In the genomic region with DNA sequence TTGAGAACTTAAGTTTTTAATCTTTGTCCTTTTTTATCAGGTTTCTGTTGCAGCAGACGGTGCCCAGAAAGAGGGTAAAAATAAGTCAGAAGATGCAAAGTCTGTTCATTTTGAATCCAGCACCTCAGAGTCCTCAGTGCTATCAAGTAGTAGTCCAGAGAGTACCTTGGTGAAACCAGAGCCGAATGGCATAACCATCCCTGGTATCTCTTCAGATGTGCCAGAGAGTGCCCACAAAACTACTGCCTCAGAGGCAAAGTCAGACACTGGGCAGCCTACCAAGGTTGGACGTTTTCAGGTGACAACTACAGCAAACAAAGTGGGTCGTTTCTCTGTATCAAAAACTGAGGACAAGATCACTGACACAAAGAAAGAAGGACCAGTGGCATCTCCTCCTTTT, we compare ENCODE assay signal across 22 cellular contexts.
"Had no signal": no experiment of that assay in that cellular context is flagged by ENCODE, and none has a peak within 500 bp of the region (broad histone marks: within the 10 kb centered on the region; RNA-seq: fewer than 3 reads in every experiment).

No MANE protein-coding gene starts in this region.

- H3K4me1 ChIP-seq: adrenal gland, heart left ventricle, sigmoid colon, testis, upper lobe of left lung had no signal

- H3K27me3 Mint-ChIP-seq: activated CD4-positive, alpha-beta T cell treated with anti-CD3 and anti-CD28 coated beads, Interleukin-2, amount 10 ng/mL, durations not matched to agents 24 days and 14 days; activated CD8-positive, alpha-beta memory T cell treated with anti-CD3 and anti-CD28 coated beads, Interleukin-2, amount 10 ng/mL, durations not matched to agents 7 days and 5 days; activated CD8-positive, alpha-beta T cell treated with anti-CD3 and anti-CD28 coated beads for 36 hours; activated naive CD8-positive, alpha-beta T cell; memory B cell; naive B cell; T-cell had no signal

- DNase-seq: activated CD4-positive, alpha-beta T cell treated with anti-CD3 and anti-CD28 coated beads, Interleukin-2, amount 10 ng/mL, durations not matched to agents 24 days and 14 days; activated CD8-positive, alpha-beta memory T cell treated with anti-CD3 and anti-CD28 coated beads, Interleukin-2, amount 10 ng/mL, durations not matched to agents 7 days and 5 days; activated CD8-positive, alpha-beta T cell treated with anti-CD3 and anti-CD28 coated beads for 36 hours; activated naive CD4-positive, alpha-beta T cell; activated T-cell treated with anti-CD3 and anti-CD28 coated beads for 4 hours; adrenal gland; heart left ventricle; mucosa of descending colon; naive B cell; nucleus accumbens; sigmoid colon; stimulated activated CD4-positive, alpha-beta T cell treated with anti-CD3 and anti-CD28 coated beads, Interleukin-4, amount 100 ng/mL, for 1 hour; stimulated activated naive CD4-positive, alpha-beta T cell; T-cell; testis; upper lobe of left lung had no signal

- H3K4me3 Mint-ChIP-seq: activated CD4-positive, alpha-beta T cell treated with anti-CD3 and anti-CD28 coated beads, Interleukin-2, amount 10 ng/mL, durations not matched to agents 24 days and 14 days; activated CD8-positive, alpha-beta memory T cell treated with anti-CD3 and anti-CD28 coated beads, Interleukin-2, amount 10 ng/mL, durations not matched to agents 7 days and 5 days; activated CD8-positive, alpha-beta T cell treated with anti-CD3 and anti-CD28 coated beads for 36 hours; activated naive CD8-positive, alpha-beta T cell; memory B cell; naive B cell; T-cell; T-helper 2 cell treated with Interferon-gamma antibody and Interleukin-4, amounts not matched to agents 5 μg/mL and 100 μg/mL, for 36 hours had no signal

- H3K27ac ChIP-seq: adrenal gland, heart left ventricle, sigmoid colon, testis, upper lobe of left lung, VCaP had no signal

- H3K4me3 ChIP-seq: adrenal gland, heart left ventricle, mucosa of descending colon, sigmoid colon, testis, upper lobe of left lung had no signal

- H3K9me3 ChIP-seq: adrenal gland, heart left ventricle, mucosa of descending colon, sigmoid colon, testis, upper lobe of left lung had no signal

- H3K27me3 ChIP-seq: adrenal gland, heart left ventricle, sigmoid colon, testis, upper lobe of left lung had no signal

- H3K36me3 Mint-ChIP-seq: activated naive CD8-positive, alpha-beta T cell had no signal

- H3K4me1 Mint-ChIP-seq: activated CD4-positive, alpha-beta T cell treated with anti-CD3 and anti-CD28 coated beads, Interleukin-2, amount 10 ng/mL, durations not matched to agents 24 days and 14 days; activated CD8-positive, alpha-beta memory T cell treated with anti-CD3 and anti-CD28 coated beads, Interleukin-2, amount 10 ng/mL, durations not matched to agents 7 days and 5 days; memory B cell; naive B cell had no signal

- H3K9me3 Mint-ChIP-seq: activated CD4-positive, alpha-beta T cell treated with anti-CD3 and anti-CD28 coated beads, Interleukin-2, amount 10 ng/mL, durations not matched to agents 24 days and 14 days; activated CD8-positive, alpha-beta T cell treated with anti-CD3 and anti-CD28 coated beads for 36 hours; activated T-helper 2 cell treated with anti-CD3 and anti-CD28 coated beads, Interferon-gamma antibody, Interleukin-2, Interleukin-4, amounts not matched to agents 10 μg/mL and 5 μg/mL and 100 μg/mL, durations not matched to agents 14 hours and 24 hours and 36 hours; memory B cell; naive B cell; T-cell; T-helper 2 cell treated with Interferon-gamma antibody and Interleukin-4, amounts not matched to agents 5 μg/mL and 100 μg/mL, for 36 hours had no signal

- ATAC-seq: activated CD4-positive, CD25-positive, alpha-beta regulatory T cell treated with anti-CD3 and anti-CD28 coated beads, Interleukin-2, amount 50 U/mL, for 24 hours; activated CD8-positive, alpha-beta memory T cell treated with anti-CD3 and anti-CD28 coated beads, Interleukin-2, amount 10 ng/mL, durations not matched to agents 7 days and 5 days; activated CD8-positive, alpha-beta T cell treated with anti-CD3 and anti-CD28 coated beads for 36 hours; mucosa of descending colon; T-cell had no signal

- H3K27ac Mint-ChIP-seq: activated CD4-positive, alpha-beta T cell treated with anti-CD3 and anti-CD28 coated beads, Interleukin-2, amount 10 ng/mL, durations not matched to agents 24 days and 14 days; activated CD8-positive, alpha-beta memory T cell treated with anti-CD3 and anti-CD28 coated beads, Interleukin-2, amount 10 ng/mL, durations not matched to agents 7 days and 5 days; activated CD8-positive, alpha-beta T cell treated with anti-CD3 and anti-CD28 coated beads for 36 hours; activated naive CD8-positive, alpha-beta T cell; activated T-helper 2 cell treated with anti-CD3 and anti-CD28 coated beads, Interferon-gamma antibody, Interleukin-2, Interleukin-4, amounts not matched to agents 10 μg/mL and 5 μg/mL and 100 μg/mL, durations not matched to agents 14 hours and 24 hours and 36 hours; memory B cell; T-cell; T-helper 2 cell treated with Interferon-gamma antibody and Interleukin-4, amounts not matched to agents 5 μg/mL and 100 μg/mL, for 36 hours had no signal
